Comparison of ENCODE assay signal across 8 cellular contexts in genomic region chr12:2853626-2854025, GRCh38. TPM values are rescaled to one million over a fixed set of nuclear protein-coding genes. Genes with fewer than 3 reads are reported as not detected.
A peak's percentile ranks its signal among the peaks of the same experiment; 100 is the strongest.
DNase-seq lines count a peak whose midpoint lies in the region; ATAC-seq, FAIRE-seq and TF ChIP-seq lines count a peak whose summit lies in the region.

No MANE protein-coding gene starts in this region.

- H3K4me1 ChIP-seq in CD4-positive, CD25-positive, alpha-beta regulatory T cell (ENCODE audit: control insufficient read depth, insufficient read depth, low read length, poor library complexity, severe bottlenecking), result no peaks in the 10 kb centered on the region
- H3K4me1 ChIP-seq in HEK293 (ENCODE audit: control insufficient read depth, insufficient read depth, low read length) (no peaks in the 10 kb centered on the region), pancreas (peaks cover 4 to 7% (median 5%) of the 10 kb centered on the region in 3 donors)

- no peak overlapping the region for H3K4me3 Mint-ChIP-seq in CD4-positive, CD25-positive, alpha-beta regulatory T cell
- H3K4me3 Mint-ChIP-seq in activated naive CD4-positive, alpha-beta T cell treated with anti-CD3 and anti-CD28 coated beads for 36 hours, result no peak overlapping the region
- no peak overlapping the region for H3K4me3 Mint-ChIP-seq in activated T-helper 2 cell treated with anti-CD3 and anti-CD28 coated beads, Interferon-gamma antibody, Interleukin-2, Interleukin-4, amounts not matched to agents 10 μg/mL and 5 μg/mL and 100 μg/mL, durations not matched to agents 14 hours and 24 hours and 36 hours (ENCODE audit: low read depth)

- peak; percentile 45 to 46 for ATAC-seq in CD4-positive, CD25-positive, alpha-beta regulatory T cell (ENCODE audit: low read depth in 2 of 2)
- peak; percentile 72 to 91 (median 86) for ATAC-seq in pancreas
- ATAC-seq in GM18873 (IDR thresholded peaks at IDR 0.05; ENCODE audit: low FRiP score, unreplicated experiment), result no peak

- no peaks in the 10 kb centered on the region for H3K9me3 ChIP-seq in CD4-positive, CD25-positive, alpha-beta regulatory T cell (ENCODE audit: control insufficient read depth in 2 of 2, low read length in 2 of 2)
- no peaks in the 10 kb centered on the region for H3K9me3 ChIP-seq in HEK293 (ENCODE audit: control insufficient read depth, insufficient read depth, low read depth, low read length)
- H3K9me3 ChIP-seq in pancreas, result no peaks in the 10 kb centered on the region

- no peak overlapping the region for H3K4me3 ChIP-seq in CD4-positive, CD25-positive, alpha-beta regulatory T cell (ENCODE audit: low read depth, low read length)
- H3K4me3 ChIP-seq in HEK293 (ENCODE audit: low read depth, low read length) (no peak overlapping the region), pancreas (no peak overlapping the region)

- 18 to 21% methylated on average over 11 of the region's 11 CpGs for WGBS in pancreas, 2 donors

- no peak for FAIRE-seq in pancreas (lab: Jason Lieb, UNC)

- TF ChIP-seq CTCF in HEK293 (tag by site-specific recombination; IDR thresholded peaks at IDR 0.05), result peak; percentile 83
- TF ChIP-seq CTCF in pancreas (IDR thresholded peaks at IDR 0.05), result peak; percentile 69 to 85 (median 82)

- H3K27me3 Mint-ChIP-seq in CD4-positive, CD25-positive, alpha-beta regulatory T cell, result no peaks in the 10 kb centered on the region
- no peaks in the 10 kb centered on the region for H3K27me3 Mint-ChIP-seq in activated naive CD4-positive, alpha-beta T cell treated with anti-CD3 and anti-CD28 coated beads for 36 hours (ENCODE audit: low read depth)
- H3K27me3 Mint-ChIP-seq in activated T-helper 2 cell treated with anti-CD3 and anti-CD28 coated beads, Interferon-gamma antibody, Interleukin-2, Interleukin-4, amounts not matched to agents 10 μg/mL and 5 μg/mL and 100 μg/mL, durations not matched to agents 14 hours and 24 hours and 36 hours (ENCODE audit: low read depth), result no peaks in the 10 kb centered on the region

- peak in 2 of 3 donors; percentile 30 to 39 for DNase-seq in CD4-positive, CD25-positive, alpha-beta regulatory T cell
- peak; percentile 62 for DNase-seq in RKO (ENCODE audit: low spot score)
- DNase-seq in activated naive CD4-positive, alpha-beta T cell treated with anti-CD3 and anti-CD28 coated beads for 36 hours, result peak; percentile 62
- peak; percentile 66 to 95 (median 87) for DNase-seq in head of caudate nucleus
- DNase-seq in pancreas, result peak; percentile 69 to 92 (median 86)
- no peak for DNase-seq in activated T-helper 2 cell treated with anti-CD3 and anti-CD28 coated beads, Interferon-gamma antibody, Interleukin-2, Interleukin-4, amounts not matched to agents 10 μg/mL and 5 μg/mL and 100 μg/mL, durations not matched to agents 14 hours and 24 hours and 36 hours (ENCODE audit: low spot score)

- POLR2A ChIA-PET in HEK293 (lab: Yijun Ruan, JAX), result interaction anchor here (1.0 to 1.7 kb wide), 3 partner anchors 8 to 37 kb away, joined by 4 to 7 read pairs (median 6); partner anchors contain the start of gene TULP3

- no peaks in the 10 kb centered on the region for H3K9me3 Mint-ChIP-seq in CD4-positive, CD25-positive, alpha-beta regulatory T cell
- H3K9me3 Mint-ChIP-seq in activated naive CD4-positive, alpha-beta T cell treated with anti-CD3 and anti-CD28 coated beads for 36 hours, result no peaks in the 10 kb centered on the region
- no peaks in the 10 kb centered on the region for H3K9me3 Mint-ChIP-seq in activated T-helper 2 cell treated with anti-CD3 and anti-CD28 coated beads, Interferon-gamma antibody, Interleukin-2, Interleukin-4, amounts not matched to agents 10 μg/mL and 5 μg/mL and 100 μg/mL, durations not matched to agents 14 hours and 24 hours and 36 hours

- H3K4me1 Mint-ChIP-seq in CD4-positive, CD25-positive, alpha-beta regulatory T cell, result peaks cover 0 to 2% (median 0%) of the 10 kb centered on the region in 4 donors
- H3K4me1 Mint-ChIP-seq in activated naive CD4-positive, alpha-beta T cell treated with anti-CD3 and anti-CD28 coated beads for 36 hours (ENCODE audit: low read depth), result peaks cover 2% of the 10 kb centered on the region
- peaks cover 1% of the 10 kb centered on the region for H3K4me1 Mint-ChIP-seq in activated T-helper 2 cell treated with anti-CD3 and anti-CD28 coated beads, Interferon-gamma antibody, Interleukin-2, Interleukin-4, amounts not matched to agents 10 μg/mL and 5 μg/mL and 100 μg/mL, durations not matched to agents 14 hours and 24 hours and 36 hours (ENCODE audit: low read depth)

- peaks cover 11% of the 10 kb centered on the region for H3K36me3 Mint-ChIP-seq in CD4-positive, CD25-positive, alpha-beta regulatory T cell
- peaks cover 6% of the 10 kb centered on the region for H3K36me3 Mint-ChIP-seq in activated naive CD4-positive, alpha-beta T cell treated with anti-CD3 and anti-CD28 coated beads for 36 hours (ENCODE audit: low read depth)
- H3K36me3 Mint-ChIP-seq in activated T-helper 2 cell treated with anti-CD3 and anti-CD28 coated beads, Interferon-gamma antibody, Interleukin-2, Interleukin-4, amounts not matched to agents 10 μg/mL and 5 μg/mL and 100 μg/mL, durations not matched to agents 14 hours and 24 hours and 36 hours (ENCODE audit: low read depth), result peaks cover 10% of the 10 kb centered on the region

- CTCF ChIA-PET in HEK293 (lab: Yijun Ruan, JAX), result interaction anchor here (0.6 to 2.2 kb wide), 26 partner anchors 8 to 302 kb away, joined by 3 to 20 read pairs (median 4); no protein-coding TSS in a partner anchor
- CTCF ChIA-PET in activated naive CD4-positive, alpha-beta T cell treated with anti-CD3 and anti-CD28 coated beads for 36 hours (lab: Charles Lee), result interaction anchor here (0.6 to 5.3 kb wide), 14 partner anchors 9 to 756 kb away, joined by 3 to 32 read pairs (median 4); no protein-coding TSS in a partner anchor

- no peak overlapping the region for H3K27ac ChIP-seq in CD4-positive, CD25-positive, alpha-beta regulatory T cell (ENCODE audit: insufficient read depth, low read length, poor library complexity, severe bottlenecking)
- H3K27ac ChIP-seq in HEK293 (ENCODE audit: extremely low read depth, low read depth, low read length) (no peak overlapping the region), pancreas (no peak overlapping the region)

- intact Hi-C loops in activated naive CD4-positive, alpha-beta T cell treated with anti-CD3 and anti-CD28 coated beads for 36 hours (cut with micrococcal nuclease), result loop anchor here (1.0 kb wide), 2 partner anchors 91 to 188 kb away; no protein-coding TSS in a partner anchor
- intact Hi-C loops in head of caudate nucleus (cut with DNase I), result loop anchor here (10.0 kb wide), 1 partner anchor 181 kb away; no protein-coding TSS in a partner anchor
- intact Hi-C loops in pancreas (cut with DNase I), result loop anchor here in 1 of 3 donors (10.0 kb wide), 2 partner anchors 91 to 181 kb away; no protein-coding TSS in a partner anchor
- intact Hi-C loops in activated T-helper 2 cell treated with anti-CD3 and anti-CD28 coated beads, Interferon-gamma antibody, Interleukin-2, Interleukin-4, amounts not matched to agents 10 μg/mL and 5 μg/mL and 100 μg/mL, durations not matched to agents 14 hours and 24 hours and 36 hours (cut with micrococcal nuclease), result loop anchor here (1.0 kb wide), 1 partner anchor 91 kb away; no protein-coding TSS in a partner anchor

- peak overlapping the region in 1 of 3 donors; percentile 48 for H3K27ac Mint-ChIP-seq in CD4-positive, CD25-positive, alpha-beta regulatory T cell
- no peak overlapping the region for H3K27ac Mint-ChIP-seq in activated naive CD4-positive, alpha-beta T cell treated with anti-CD3 and anti-CD28 coated beads for 36 hours
- H3K27ac Mint-ChIP-seq in activated T-helper 2 cell treated with anti-CD3 and anti-CD28 coated beads, Interferon-gamma antibody, Interleukin-2, Interleukin-4, amounts not matched to agents 10 μg/mL and 5 μg/mL and 100 μg/mL, durations not matched to agents 14 hours and 24 hours and 36 hours, result no peak overlapping the region

- peaks cover 19% of the 10 kb centered on the region for H3K36me3 ChIP-seq in CD4-positive, CD25-positive, alpha-beta regulatory T cell (ENCODE audit: control insufficient read depth, insufficient read depth, low read length)
- H3K36me3 ChIP-seq in HEK293 (ENCODE audit: control insufficient read depth in 2 of 2, insufficient read depth in 1 of 2, low read length in 2 of 2) (peaks cover 2 to 16% of the 10 kb centered on the region in 2 experiments), pancreas (no peaks in the 10 kb centered on the region)

- H3K27me3 ChIP-seq in CD4-positive, CD25-positive, alpha-beta regulatory T cell (ENCODE audit: control insufficient read depth, insufficient read depth, low read length), result no peaks in the 10 kb centered on the region
- no peaks in the 10 kb centered on the region for H3K27me3 ChIP-seq in pancreas

RNA-seq across cellular contexts. Expression of gene TEX52, which starts 3.2 kb away (rescaled TPM):
- not detected for total RNA-seq in CD4-positive, CD25-positive, alpha-beta regulatory T cell
- polyA plus RNA-seq in CD4-positive, CD25-positive, alpha-beta regulatory T cell, result not detected
- not detected for total RNA-seq in activated naive CD4-positive, alpha-beta T cell treated with anti-CD3 and anti-CD28 coated beads for 36 hours
- under 1 TPM in 1 of 6 donors, not detected in 5; 0.19 TPM for total RNA-seq in pancreas
- polyA plus RNA-seq in pancreas, result not detected
- not detected in 2 replicates for total RNA-seq in activated T-helper 2 cell treated with anti-CD3 and anti-CD28 coated beads, Interferon-gamma antibody, Interleukin-2, Interleukin-4, amounts not matched to agents 10 μg/mL and 5 μg/mL and 100 μg/mL, durations not matched to agents 14 hours and 24 hours and 36 hours

RNA-seq across cellular contexts. Expression of gene NRIP2, which starts 18.8 kb away (rescaled TPM):
- not detected for total RNA-seq in CD4-positive, CD25-positive, alpha-beta regulatory T cell
- 1 to 10 TPM in 2 of 4 donors, under 1 TPM in 2; 0.77 to 1.2 (median 1.0) TPM for polyA plus RNA-seq in CD4-positive, CD25-positive, alpha-beta regulatory T cell
- total RNA-seq in activated naive CD4-positive, alpha-beta T cell treated with anti-CD3 and anti-CD28 coated beads for 36 hours, result not detected
- total RNA-seq in pancreas, result under 1 TPM; 0.13 to 0.83 (median 0.33) TPM
- 1 to 10 TPM in 1 of 2 donors, under 1 TPM in 1; 0.68 to 1.2 TPM for polyA plus RNA-seq in pancreas
- not detected in 2 replicates for total RNA-seq in activated T-helper 2 cell treated with anti-CD3 and anti-CD28 coated beads, Interferon-gamma antibody, Interleukin-2, Interleukin-4, amounts not matched to agents 10 μg/mL and 5 μg/mL and 100 μg/mL, durations not matched to agents 14 hours and 24 hours and 36 hours

RNA-seq across cellular contexts. Expression of gene FOXM1, which starts 23.3 kb away (rescaled TPM):
- total RNA-seq in CD4-positive, CD25-positive, alpha-beta regulatory T cell, result 3.8 TPM
- 1 to 10 TPM in 1 of 4 donors, under 1 TPM in 3; 0.44 to 1.7 (median 0.84) TPM for polyA plus RNA-seq in CD4-positive, CD25-positive, alpha-beta regulatory T cell
- total RNA-seq in activated naive CD4-positive, alpha-beta T cell treated with anti-CD3 and anti-CD28 coated beads for 36 hours, result 10 to 100 TPM; 74.6 to 80.5 TPM
- 1 to 10 TPM in 1 of 6 donors, under 1 TPM in 4, not detected in 1; 0.12 to 1.5 (median 0.60) TPM for total RNA-seq in pancreas
- polyA plus RNA-seq in pancreas, result under 1 TPM; 0.19 to 0.65 TPM
- total RNA-seq in activated T-helper 2 cell treated with anti-CD3 and anti-CD28 coated beads, Interferon-gamma antibody, Interleukin-2, Interleukin-4, amounts not matched to agents 10 μg/mL and 5 μg/mL and 100 μg/mL, durations not matched to agents 14 hours and 24 hours and 36 hours, result 74.8 and 79.3 TPM in 2 replicates

RNA-seq across cellular contexts. Expression of gene RHNO1, which starts 23.4 kb away (rescaled TPM):
- total RNA-seq in CD4-positive, CD25-positive, alpha-beta regulatory T cell, result 29.9 TPM
- polyA plus RNA-seq in CD4-positive, CD25-positive, alpha-beta regulatory T cell, result 10 to 100 TPM; 70.7 to 76.0 (median 73.6) TPM
- 10 to 100 TPM; 64.6 to 68.1 TPM for total RNA-seq in activated naive CD4-positive, alpha-beta T cell treated with anti-CD3 and anti-CD28 coated beads for 36 hours
- 10 to 100 TPM in 2 of 6 donors, 1 to 10 TPM in 4; 5.7 to 12.6 (median 8.0) TPM for total RNA-seq in pancreas
- 10 to 100 TPM in 1 of 2 donors, 1 to 10 TPM in 1; 6.9 to 11.3 TPM for polyA plus RNA-seq in pancreas
- total RNA-seq in activated T-helper 2 cell treated with anti-CD3 and anti-CD28 coated beads, Interferon-gamma antibody, Interleukin-2, Interleukin-4, amounts not matched to agents 10 μg/mL and 5 μg/mL and 100 μg/mL, durations not matched to agents 14 hours and 24 hours and 36 hours, result 46.5 and 51.1 TPM in 2 replicates

RNA-seq across cellular contexts. Expression of gene TULP3, which starts 37.1 kb away (rescaled TPM):
- 6.7 TPM for total RNA-seq in CD4-positive, CD25-positive, alpha-beta regulatory T cell
- 1 to 10 TPM; 2.4 to 7.7 (median 5.5) TPM for polyA plus RNA-seq in CD4-positive, CD25-positive, alpha-beta regulatory T cell
- 1 to 10 TPM; 4.1 to 4.4 TPM for total RNA-seq in activated naive CD4-positive, alpha-beta T cell treated with anti-CD3 and anti-CD28 coated beads for 36 hours
- 1 to 10 TPM; 4.1 to 9.0 (median 5.7) TPM for total RNA-seq in pancreas
- 1 to 10 TPM; 6.3 to 8.9 TPM for polyA plus RNA-seq in pancreas
- total RNA-seq in activated T-helper 2 cell treated with anti-CD3 and anti-CD28 coated beads, Interferon-gamma antibody, Interleukin-2, Interleukin-4, amounts not matched to agents 10 μg/mL and 5 μg/mL and 100 μg/mL, durations not matched to agents 14 hours and 24 hours and 36 hours, result 6.0 and 6.4 TPM in 2 replicates

Comparison
In these comparisons a context has a peak if more than half of its experiments do, and no peak if none do; other contexts are left out.
1. RNA of gene FOXM1, which starts 23.3 kb away (total RNA-seq): 74.6 to 80.5 TPM in activated naive CD4-positive, alpha-beta T cell treated with anti-CD3 and anti-CD28 coated beads for 36 hours and 74.8 to 79.3 TPM in activated T-helper 2 cell treated with anti-CD3 and anti-CD28 coated beads, Interferon-gamma antibody, Interleukin-2, Interleukin-4, amounts not matched to agents 10 μg/mL and 5 μg/mL and 100 μg/mL, durations not matched to agents 14 hours and 24 hours and 36 hours; 3.8 TPM in CD4-positive, CD25-positive, alpha-beta regulatory T cell (single experiment) and 0.12 to 1.5 TPM in pancreas; every median in the first group is over 10 times any median in the second.